ENCODE assay signal across 18 cellular contexts in the genomic region with DNA sequence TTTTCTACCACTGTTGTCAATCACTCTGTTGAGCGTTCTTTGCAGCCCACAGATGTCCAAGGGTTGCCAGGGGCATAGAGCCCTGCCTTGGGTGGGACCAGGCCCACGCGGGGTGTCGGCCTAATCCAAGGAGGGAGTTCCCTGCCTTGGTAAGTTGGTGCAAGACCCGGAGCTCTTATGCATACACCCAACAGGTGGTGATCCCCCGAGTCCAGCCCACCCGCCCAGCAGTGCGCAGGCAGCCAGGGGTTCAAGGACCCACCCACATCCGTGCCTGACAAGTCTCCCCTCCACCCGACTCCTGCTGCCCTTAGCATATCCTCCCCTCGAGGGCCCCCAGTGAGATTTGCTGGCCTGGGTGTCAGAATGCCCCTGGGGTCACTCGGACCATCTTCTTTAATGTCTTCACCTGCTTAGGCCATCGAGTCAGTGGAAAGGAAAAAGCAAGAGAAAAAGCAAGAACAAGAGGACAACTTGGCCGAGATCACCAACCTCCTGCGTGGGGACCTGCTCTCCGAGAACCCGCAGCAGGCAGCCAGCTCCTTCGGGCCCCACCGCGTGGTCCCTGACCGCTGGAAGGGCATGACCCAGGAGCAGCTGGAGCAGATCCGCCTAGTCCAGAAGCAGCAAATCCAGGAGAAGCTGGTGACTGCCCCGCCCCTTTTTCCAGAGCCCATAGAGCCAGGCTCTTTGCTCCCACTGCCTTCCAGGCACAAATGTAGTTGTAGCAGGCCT. TPM values are rescaled to one million over a fixed set of nuclear protein-coding genes. Genes with fewer than 3 reads are reported as not detected.
A peak's percentile ranks its signal among the peaks of the same experiment; 100 is the strongest.
DNase-seq lines count a peak whose midpoint lies in the region; ATAC-seq and TF ChIP-seq lines count a peak whose summit lies in the region.
"Had no signal": no experiment of that assay in that cellular context is flagged by ENCODE, and none has a peak within 500 bp of the region (broad histone marks: within the 10 kb centered on the region; RNA-seq: fewer than 3 reads in every experiment).

No MANE protein-coding gene starts in this region.

- peaks cover 19% of the 10 kb centered on the region; the same call in 1 of the 2 replicates for H3K27me3 ChIP-seq in IMR-90 (ENCODE audit: control insufficient read depth, insufficient read depth, low read length)
- peaks cover 0 to 4% (median 0%) of the 10 kb centered on the region in 7 donors for H3K27me3 ChIP-seq in spleen (replicated peaks in 1 of 7)
- no peaks in the 10 kb centered on the region for H3K27me3 ChIP-seq in foreskin keratinocyte
- no peaks in the 10 kb centered on the region for H3K27me3 ChIP-seq in tibial nerve

- no peak overlapping the region for H3K4ac ChIP-seq in IMR-90 (ENCODE audit: low read depth, low read length)

- H4K5ac ChIP-seq in IMR-90 (ENCODE audit: low read depth, low read length): no peak overlapping the region

- H3K27ac ChIP-seq in IMR-90 (ENCODE audit: insufficient read depth, low read length) (no peak overlapping the region), spleen (no peak overlapping the region), foreskin keratinocyte (no peak overlapping the region), tibial nerve (no peak overlapping the region)
- H3K27ac ChIP-seq: BLaER1 treated with 17β-estradiol and CSF1 and Interleukin-3, amounts not matched to agents 10 nM and 100 nM; KMS-11 had no signal

- no peaks in the 10 kb centered on the region for H3K79me1 ChIP-seq in IMR-90 (ENCODE audit: low read depth in 1 of 2, low read length in 2 of 2)

- no peaks in the 10 kb centered on the region for H3K9me1 ChIP-seq in IMR-90 (ENCODE audit: insufficient read depth, low read length)

- TF ChIP-seq RAD21 in IMR-90 (IDR thresholded peaks at IDR 0.05; ENCODE audit: low read length): no peak

- peak overlapping the region; percentile 30 to 97 (median 96) for H3K27ac Mint-ChIP-seq in CD14-positive monocyte

- H4K8ac ChIP-seq in IMR-90 (ENCODE audit: low read depth in 2 of 2, low read length in 2 of 2): no peak overlapping the region

- TF ChIP-seq POLR2A in IMR-90 (IDR thresholded peaks at IDR 0.05; ENCODE audit: low read depth, low read length) (no peak), spleen (IDR thresholded peaks at IDR 0.05) (no peak), tibial nerve (IDR thresholded peaks at IDR 0.05) (no peak)

- no peak overlapping the region for H3K4me3 Mint-ChIP-seq in CD14-positive monocyte

- H2AK5ac ChIP-seq in IMR-90 (ENCODE audit: low read depth, low read length): no peak overlapping the region

- no peak overlapping the region for H2BK5ac ChIP-seq in IMR-90 (ENCODE audit: low read depth, low read length, poor library complexity, severe bottlenecking)

- TF ChIP-seq CTCF in CD14-positive monocyte (IDR thresholded peaks at IDR 0.05): no peak
- no peak for TF ChIP-seq CTCF in IMR-90 (conservative IDR thresholded peaks at IDR 0.05; ENCODE audit: low read depth, low read length)
- no peak for TF ChIP-seq CTCF in spleen (IDR thresholded peaks at IDR 0.05 in 8 of 11, conservative IDR thresholded peaks at IDR 0.05 in 3 of 11)
- no peak for TF ChIP-seq CTCF in foreskin keratinocyte (conservative IDR thresholded peaks at IDR 0.05)
- TF ChIP-seq CTCF in tibial nerve (IDR thresholded peaks at IDR 0.05): no peak

- peak overlapping the region; percentile 58 for H2AK9ac ChIP-seq in IMR-90 (replicated peaks; ENCODE audit: low read depth, low read length, poor library complexity)

- peaks cover 8 to 13% of the 10 kb centered on the region in 2 donors for H3K36me3 Mint-ChIP-seq in CD14-positive monocyte

- no TSS peak for BruUV-seq in IMR-90 (replicated peaks; lab: Mats Ljungman, UMichigan)

- TF ChIP-seq EP300 in tibial nerve (IDR thresholded peaks at IDR 0.05): no peak

- in situ Hi-C loops in IMR-90 (cut with MboI; ENCODE audit: low sequenced_read_pairs): no loop called here

- H4K20me1 ChIP-seq in IMR-90 (ENCODE audit: insufficient read depth, low read length): no peaks in the 10 kb centered on the region
- H4K20me1 ChIP-seq: BLaER1 treated with 17β-estradiol and CSF1 and Interleukin-3, amounts not matched to agents 10 nM and 100 nM had no signal

- 80% methylated on average over 11 of the region's 23 CpGs; no CpG with 5 or more reads in 1 of the 2 experiments for WGBS in IMR-90 (ENCODE audit: extremely low coverage in 2 of 2, insufficient read length in 1 of 2), 2 experiments
- WGBS in spleen, 5 donors: 90 to 95% (median 93%) methylated on average over 22 to 23 of the region's 23 CpGs
- WGBS in tibial nerve, 2 donors: 92 to 94% methylated on average over 22 to 23 of the region's 23 CpGs

- no peak overlapping the region for H2AFZ ChIP-seq in IMR-90 (replicated peaks; ENCODE audit: low read length, poor library complexity)

- ATAC-seq in IMR-90 (ENCODE audit: low read depth): no peak
- ATAC-seq in left lobe of liver: no peak
- ATAC-seq in foreskin keratinocyte: no peak

- no peak for DNase-seq in CD14-positive monocyte (ENCODE audit: low spot score)
- DNase-seq in IMR-90: no peak
- DNase-seq in left lobe of liver (ENCODE audit: low spot score): peak; percentile 28
- peak; percentile 47 for DNase-seq in spleen
- no peak for DNase-seq in C1 segment of cervical spinal cord (lab: John Stamatoyannopoulos, UW)
- DNase-seq in foreskin keratinocyte: no peak
- DNase-seq in tibial nerve (ENCODE audit: low spot score in 2 of 2): no peak
- DNase-seq: DMS79 treated with DMSO at 0.1 percent for 48 hours, MV-4-11, NCI-H187, NCI-H2107, NCI-H510A, NCI-H774, OCI-M1, SHP77 had no signal

- dilution Hi-C loops in IMR-90 (cut with HindIII; ENCODE audit: low sequenced_read_pairs, unreplicated experiment): no loop called here

- peaks cover 0 to 10% (median 0%) of the 10 kb centered on the region in 3 donors for H3K27me3 Mint-ChIP-seq in CD14-positive monocyte (ENCODE audit: low read depth in 3 of 3)

- no peak overlapping the region for H4K91ac ChIP-seq in IMR-90 (ENCODE audit: insufficient read depth, low read depth, low read length)

- H3K4me2 ChIP-seq in IMR-90 (ENCODE audit: low read depth, low read length): no peak overlapping the region
- H3K4me2 ChIP-seq: KMS-11 had no signal

- H3K9me3 Mint-ChIP-seq in CD14-positive monocyte: peaks cover 2 to 8% (median 6%) of the 10 kb centered on the region in 7 donors

- H3K36me3 ChIP-seq in IMR-90 (ENCODE audit: control insufficient read depth, insufficient read depth, low read length) (no peaks in the 10 kb centered on the region), spleen (no peaks in the 10 kb centered on the region), tibial nerve (no peaks in the 10 kb centered on the region)
- H3K36me3 ChIP-seq: BLaER1 treated with 17β-estradiol and CSF1 and Interleukin-3, amounts not matched to agents 10 nM and 100 nM had no signal

- CTCF ChIA-PET in IMR-90 (lab: Yijun Ruan, JAX): interaction anchor here (0.6 kb wide), 2 partner anchors 24 to 208 kb away, joined by 3 to 5 read pairs; no protein-coding TSS in a partner anchor

- no peak overlapping the region for H2BK15ac ChIP-seq in IMR-90 (ENCODE audit: low read depth, low read length)

- no peak overlapping the region for H3K9ac ChIP-seq in IMR-90 (ENCODE audit: low read depth, low read length)
- H3K9ac ChIP-seq: BLaER1 treated with 17β-estradiol and CSF1 and Interleukin-3, amounts not matched to agents 10 nM and 100 nM; KMS-11 had no signal

- H3K14ac ChIP-seq in IMR-90 (replicated peaks; ENCODE audit: low read depth, low read length): no peak overlapping the region

- H3K4me1 Mint-ChIP-seq in CD14-positive monocyte: peaks cover 57% of the 10 kb centered on the region

- intact Hi-C loops in CD14-positive monocyte (cut with micrococcal nuclease): no loop called here
- intact Hi-C loops in IMR-90 (cut with micrococcal nuclease): no loop called here
- intact Hi-C loops in spleen (cut with DNase I; ENCODE audit: low total_unique reads): no loop called here

- no peak overlapping the region for H3K56ac ChIP-seq in IMR-90 (ENCODE audit: extremely low read depth, insufficient read depth, low read length)

- H2BK20ac ChIP-seq in IMR-90 (ENCODE audit: low read depth, low read length): no peak overlapping the region

- no peak overlapping the region for H2BK120ac ChIP-seq in IMR-90 (ENCODE audit: low read depth, low read length)

- no peak overlapping the region for H3K4me3 ChIP-seq in IMR-90 (ENCODE audit: insufficient read depth, low read depth, low read length)
- no peak overlapping the region for H3K4me3 ChIP-seq in spleen
- no peak overlapping the region for H3K4me3 ChIP-seq in tibial nerve
- H3K4me3 ChIP-seq: BLaER1 treated with 17β-estradiol and CSF1 and Interleukin-3, amounts not matched to agents 10 nM and 100 nM had no signal

- POLR2A ChIA-PET in IMR-90 (lab: Charles Lee; ENCODE audit: unreplicated experiment): interaction anchor here (0.7 kb wide), 1 partner anchor 135 kb away, joined by 4 read pairs; no protein-coding TSS in a partner anchor

- peaks cover 3% of the 10 kb centered on the region for H3K9me3 ChIP-seq in IMR-90 (ENCODE audit: control insufficient read depth, insufficient read depth, low read length)
- H3K9me3 ChIP-seq in spleen: peaks cover 0 to 9% (median 4%) of the 10 kb centered on the region in 8 donors
- H3K9me3 ChIP-seq in tibial nerve: peaks cover 0 to 4% (median 0%) of the 10 kb centered on the region in 4 donors

- no peaks in the 10 kb centered on the region for H3K4me1 ChIP-seq in IMR-90 (ENCODE audit: control insufficient read depth, insufficient read depth, low read length)
- H3K4me1 ChIP-seq in spleen: peaks cover 0 to 8% (median 0%) of the 10 kb centered on the region in 6 donors
- H3K4me1 ChIP-seq in foreskin keratinocyte: no peaks in the 10 kb centered on the region
- H3K4me1 ChIP-seq in tibial nerve: no peaks in the 10 kb centered on the region

- no peak overlapping the region for H3K23ac ChIP-seq in IMR-90 (ENCODE audit: low read depth, low read length)

- no peak overlapping the region for H3K18ac ChIP-seq in IMR-90 (ENCODE audit: low read depth, low read length)

RNA-seq across cellular contexts. Expression of a gene that starts 12.2 kb away (rescaled TPM):
- not detected for polyA plus RNA-seq in CD14-positive monocyte
- total RNA-seq in IMR-90 (2012; rRNA removed): 0.28 and 0.36 TPM in 2 replicates
- 0.29 and 0.50 TPM in 2 replicates for polyA plus RNA-seq in IMR-90 (2012; rRNA removed)
- polyA plus RNA-seq in IMR-90 (2012; cell fraction: cytosol; rRNA removed): 0.04 and 0.08 TPM in 2 replicates
- 0.07 and 0.11 TPM in 2 replicates for polyA plus RNA-seq in IMR-90 (2012; cell fraction: nucleus; rRNA removed; ENCODE audit: low replicate concordance)
- total RNA-seq in left lobe of liver: not detected
- under 1 TPM in 3 of 7 donors, not detected in 4; 0.27 to 0.83 (median 0.38) TPM for total RNA-seq in spleen
- under 1 TPM; 0.30 to 0.48 (median 0.36) TPM for polyA plus RNA-seq in spleen
- total RNA-seq in foreskin keratinocyte: 1.7 and 2.3 TPM in 2 replicates
- 1.5 and 1.7 TPM in 2 replicates for polyA plus RNA-seq in foreskin keratinocyte
- under 1 TPM in 1 of 4 donors, not detected in 3; 0.42 TPM for total RNA-seq in tibial nerve
- total RNA-seq: H4 had no signal

RNA-seq across cellular contexts. Expression of a gene that starts 12.3 kb away (rescaled TPM):
- polyA plus RNA-seq in CD14-positive monocyte (not detected), IMR-90 (2012; rRNA removed) (not detected in 2 replicates), spleen (under 1 TPM in 2 of 3 donors, not detected in 1; 0.06 to 0.12 TPM), foreskin keratinocyte (0.02 TPM in 1 of 2 replicates, not detected in the other)
- total RNA-seq in IMR-90 (2012; rRNA removed) (not detected in 2 replicates), left lobe of liver (not detected), spleen (under 1 TPM in 1 of 7 donors, not detected in 6; 0.10 TPM), foreskin keratinocyte (0.03 and 0.04 TPM in 2 replicates), tibial nerve (not detected)
- polyA plus RNA-seq in IMR-90 (2012; cell fraction: cytosol; rRNA removed): not detected in 2 replicates
- polyA plus RNA-seq in IMR-90 (2012; cell fraction: nucleus; rRNA removed; ENCODE audit: low replicate concordance): not detected in 2 replicates
- total RNA-seq: H4 had no signal

Comparison
In these comparisons a context has a peak if more than half of its experiments do, and no peak if none do; other contexts are left out.
1. DNase-seq: peak in left lobe of liver (single experiment) and spleen (single experiment); none in CD14-positive monocyte (single experiment), IMR-90 (single experiment), C1 segment of cervical spinal cord (0 of 14), foreskin keratinocyte (0 of 2) and tibial nerve (0 of 2).